ENCODE assay signal across 8 cellular contexts in genomic region chr15:80694624-80695098, GRCh38. TPM values are rescaled to one million over a fixed set of nuclear protein-coding genes. Genes with fewer than 3 reads are reported as not detected.
DNase-seq lines count a peak whose midpoint lies in the region; ATAC-seq, FAIRE-seq and TF ChIP-seq lines count a peak whose summit lies in the region.

No MANE protein-coding gene starts in this region.

- H3K9ac ChIP-seq in endodermal cell (ENCODE audit: extremely low read depth, low read length, poor library complexity, severe bottlenecking) = no peak overlapping the region

- no peak for FAIRE-seq in urothelium cell line (lab: Jason Lieb, UNC)

- WGBS in endodermal cell (ENCODE audit: insufficient coverage in 1 of 2, insufficient read length in 1 of 2), 2 experiments = 0 to 2% methylated on average over 1 to 46 of the region's 46 CpGs

- peaks cover 9% of the 10 kb centered on the region for H3K4me1 ChIP-seq in ACC112 (ENCODE audit: control insufficient read depth, insufficient read depth, low read length, unreplicated experiment)
- H3K4me1 ChIP-seq in endodermal cell (ENCODE audit: control insufficient read depth, insufficient read depth, low read length) = no peaks in the 10 kb centered on the region

- H3K79me2 ChIP-seq in ACC112 (ENCODE audit: control insufficient read depth, insufficient read depth, low read length, unreplicated experiment) = peaks cover 36% of the 10 kb centered on the region

- H3K36me3 ChIP-seq in ACC112 (ENCODE audit: insufficient read depth, low read length) (no peaks in the 10 kb centered on the region), endodermal cell (ENCODE audit: control insufficient read depth, insufficient read depth, low read length) (peaks cover 8% of the 10 kb centered on the region)

- POLR2A ChIA-PET in activated CD4-positive, alpha-beta T cell treated with anti-CD3 and anti-CD28 coated beads for 36 hours (lab: Charles Lee) = interaction anchor here (0.6 kb wide), 1 partner anchor 1780 kb away, joined by 4 read pairs; no protein-coding TSS in a partner anchor

- no peak for TF ChIP-seq CTCF in endodermal cell (conservative IDR thresholded peaks at IDR 0.05)

- peaks cover 18% of the 10 kb centered on the region for H3K4me1 Mint-ChIP-seq in activated CD4-positive, alpha-beta T cell treated with anti-CD3 and anti-CD28 coated beads for 36 hours
- H3K4me1 Mint-ChIP-seq in endodermal cell = peaks cover 25% of the 10 kb centered on the region
- peaks cover 8 to 18% (median 15%) of the 10 kb centered on the region in 3 donors for H3K4me1 Mint-ChIP-seq in naive B cell

- CTCF ChIA-PET in activated CD4-positive, alpha-beta T cell treated with anti-CD3 and anti-CD28 coated beads for 36 hours (lab: Charles Lee) = interaction anchor here (1.1 kb wide), 1 partner anchor 18 kb away, joined by 3 read pairs; no protein-coding TSS in a partner anchor

- no peaks in the 10 kb centered on the region for H3K9me3 Mint-ChIP-seq in activated CD4-positive, alpha-beta T cell treated with anti-CD3 and anti-CD28 coated beads for 36 hours (ENCODE audit: low read depth)
- H3K9me3 Mint-ChIP-seq in endodermal cell = no peaks in the 10 kb centered on the region
- H3K9me3 Mint-ChIP-seq in naive B cell = no peaks in the 10 kb centered on the region

- peaks cover 7% of the 10 kb centered on the region for H3K9me3 ChIP-seq in endodermal cell (ENCODE audit: control insufficient read depth, low read length)

- H3K36me3 Mint-ChIP-seq in activated CD4-positive, alpha-beta T cell treated with anti-CD3 and anti-CD28 coated beads for 36 hours (ENCODE audit: low read depth) = peaks cover 5% of the 10 kb centered on the region
- H3K36me3 Mint-ChIP-seq in endodermal cell (ENCODE audit: low read depth) = peaks cover 5% of the 10 kb centered on the region
- H3K36me3 Mint-ChIP-seq in naive B cell = no peaks in the 10 kb centered on the region

- intact Hi-C loops in activated CD4-positive, alpha-beta T cell treated with anti-CD3 and anti-CD28 coated beads for 36 hours (cut with DNase I, micrococcal nuclease) = loop anchor here in 1 of 2 experiments (2.0 kb wide), 2 partner anchors 84 to 294 kb away; partner anchors contain the start of genes CEMIP and MESD

- ATAC-seq in HG03571 (IDR thresholded peaks at IDR 0.05; ENCODE audit: unreplicated experiment) (peak; percentile 41), naive B cell (ENCODE audit: low read depth in 2 of 2) (peak; percentile 63 to 67)
- ATAC-seq in activated CD4-positive, alpha-beta T cell treated with anti-CD3 and anti-CD28 coated beads for 36 hours = peak; percentile 35

- peak overlapping the region; percentile 75 for H3K27ac Mint-ChIP-seq in activated CD4-positive, alpha-beta T cell treated with anti-CD3 and anti-CD28 coated beads for 36 hours
- H3K27ac Mint-ChIP-seq in endodermal cell (no peak overlapping the region), naive B cell (peak overlapping the region in 4 of 6 donors; percentile 11 to 88 (median 70))

- no peaks in the 10 kb centered on the region for H3K27me3 ChIP-seq in ACC112 (ENCODE audit: insufficient read depth, low read length)
- H3K27me3 ChIP-seq in endodermal cell (ENCODE audit: control insufficient read depth, insufficient read depth, low read length, poor library complexity, severe bottlenecking) = peaks cover 11% of the 10 kb centered on the region

- H3K4me3 ChIP-seq in ACC112 (ENCODE audit: low read depth, low read length) = peak overlapping the region; percentile 88
- H3K4me3 ChIP-seq in endodermal cell (ENCODE audit: low read length) = peak overlapping the region; percentile 80

- peak overlapping the region; percentile 76 for H3K4me3 Mint-ChIP-seq in activated CD4-positive, alpha-beta T cell treated with anti-CD3 and anti-CD28 coated beads for 36 hours
- peak overlapping the region; percentile 80 for H3K4me3 Mint-ChIP-seq in endodermal cell
- H3K4me3 Mint-ChIP-seq in naive B cell = peak overlapping the region; percentile 84 to 97 (median 92)

- peaks cover 9% of the 10 kb centered on the region for H3K27me3 Mint-ChIP-seq in activated CD4-positive, alpha-beta T cell treated with anti-CD3 and anti-CD28 coated beads for 36 hours
- peaks cover 25% of the 10 kb centered on the region for H3K27me3 Mint-ChIP-seq in endodermal cell (ENCODE audit: insufficient read depth)
- peaks cover 6 to 14% (median 13%) of the 10 kb centered on the region in 3 donors for H3K27me3 Mint-ChIP-seq in naive B cell

- peak overlapping the region; percentile 98 for H2AFZ ChIP-seq in ACC112 (ENCODE audit: low read length, unreplicated experiment)

- H3K27ac ChIP-seq in ACC112 (ENCODE audit: low read depth, low read length) = peak overlapping the region; percentile 19; the same call in 1 of the 2 replicates
- H3K27ac ChIP-seq in endodermal cell (ENCODE audit: low read depth, low read length) = no peak overlapping the region

- DNase-seq in GM19238 (ENCODE audit: insufficient read length, low spot score) = peak; percentile 41
- peak; percentile 7 for DNase-seq in activated CD4-positive, alpha-beta T cell treated with anti-CD3 and anti-CD28 coated beads for 36 hours
- peak; percentile 75 for DNase-seq in endodermal cell
- DNase-seq in naive B cell = peak; percentile 21
- DNase-seq in urothelium cell line (ENCODE audit: low spot score) = peak; percentile 72
- DNase-seq in NCI-H526 treated with DMSO at 0.1 percent for 48 hours (lab: John Stamatoyannopoulos, UW) = no peak

RNA-seq across cellular contexts. Expression of gene ABHD17C, which starts 0.4 kb away (rescaled TPM):
- 1 to 10 TPM; 5.8 to 6.7 TPM for total RNA-seq in activated CD4-positive, alpha-beta T cell treated with anti-CD3 and anti-CD28 coated beads for 36 hours
- 10 to 100 TPM; 20.9 to 21.5 TPM for total RNA-seq in endodermal cell
- polyA plus RNA-seq in endodermal cell (2013, experiment 1 of 2) = 28.1 TPM
- polyA plus RNA-seq in endodermal cell (2013, experiment 2 of 2) = 23.6 TPM
- polyA plus RNA-seq in naive B cell (ENCODE audit: low read depth in 6 of 6) = 1 to 10 TPM in 2 of 6 donors, under 1 TPM in 3, not detected in 1; 0.29 to 1.0 (median 0.37) TPM
